Comparison of ENCODE assay signal across 8 cellular contexts in genomic region chr1:156741613-156741983, GRCh38. TPM values are rescaled to one million over a fixed set of nuclear protein-coding genes. Genes with fewer than 3 reads are reported as not detected.
DNase-seq lines count a peak whose midpoint lies in the region; ATAC-seq and TF ChIP-seq lines count a peak whose summit lies in the region.

No MANE protein-coding gene starts in this region.

- intact Hi-C loops in CD14-positive monocyte (cut with micrococcal nuclease), result loop anchor here (1.0 kb wide), 1 partner anchor 26 kb away; the partner anchor contains the start of gene PRCC (in 2 of the 2)

- H3K36me3 ChIP-seq in HUES64 (ENCODE audit: insufficient read depth, low read length), result peaks cover 58% of the 10 kb centered on the region

- no peaks in the 10 kb centered on the region for H3K9me3 ChIP-seq in HUES64 (ENCODE audit: insufficient read depth, low read depth, low read length)

- no peak for ATAC-seq in GM18867 (IDR thresholded peaks at IDR 0.05; ENCODE audit: unreplicated experiment)

- H3K27me3 ChIP-seq in HUES64 (ENCODE audit: insufficient read depth, low read length), result no peaks in the 10 kb centered on the region

- peaks cover 0 to 2% (median 0%) of the 10 kb centered on the region in 7 donors for H3K9me3 Mint-ChIP-seq in CD14-positive monocyte
- no peaks in the 10 kb centered on the region for H3K9me3 Mint-ChIP-seq in nephron

- H3K4me1 Mint-ChIP-seq in CD14-positive monocyte (peaks cover 32% of the 10 kb centered on the region), nephron (peaks cover 43% of the 10 kb centered on the region)

- WGBS in HUES64, result 58% methylated on average over 4 of the region's 5 CpGs

- H3K27ac Mint-ChIP-seq in CD14-positive monocyte (peak overlapping the region; percentile 89 to 97 (median 96)), nephron (peak overlapping the region; percentile 94 to 96 (median 96))

- H3K4me3 ChIP-seq in HUES64 (ENCODE audit: low read length), result peak overlapping the region; percentile 29
- H3K4me3 ChIP-seq in choroid plexus epithelial cell (ENCODE audit: low read depth, low read length), result peak overlapping the region; percentile 48

- H3K27me3 Mint-ChIP-seq in CD14-positive monocyte (ENCODE audit: low read depth in 3 of 3), result peaks cover 0 to 2% (median 1%) of the 10 kb centered on the region in 3 donors
- no peaks in the 10 kb centered on the region for H3K27me3 Mint-ChIP-seq in nephron (ENCODE audit: low read depth)

- TF ChIP-seq CTCF in CD14-positive monocyte (IDR thresholded peaks at IDR 0.05) (no peak), choroid plexus epithelial cell (conservative IDR thresholded peaks at IDR 0.05; ENCODE audit: low read depth, low read length) (no peak), nephron (IDR thresholded peaks at IDR 0.05; ENCODE audit: unreplicated experiment in 3 of 3) (no peak)

- H3K4me3 Mint-ChIP-seq in CD14-positive monocyte (peak overlapping the region; percentile 90 to 95), nephron (peak overlapping the region; percentile 65 to 96 (median 94))

- peaks cover 30% of the 10 kb centered on the region for H3K4me1 ChIP-seq in HUES64 (ENCODE audit: insufficient read depth, low read length)

- H3K9ac ChIP-seq in HUES64 (ENCODE audit: low read depth, low read length), result peak overlapping the region; percentile 53; the same call in 1 of the 2 replicates

- DNase-seq in CD14-positive monocyte (ENCODE audit: low spot score) (no peak), choroid plexus epithelial cell (ENCODE audit: low read depth) (no peak), SHP77 (lab: John Stamatoyannopoulos, UW) (no peak), anterior cingulate cortex (lab: John Stamatoyannopoulos, UW) (no peak), kidney tubule cell (ENCODE audit: low spot score) (no peak)

- peak overlapping the region; percentile 83 for H3K27ac ChIP-seq in HUES64 (ENCODE audit: low read depth, low read length)

- peaks cover 43 to 59% of the 10 kb centered on the region in 2 donors for H3K36me3 Mint-ChIP-seq in CD14-positive monocyte
- peaks cover 27% of the 10 kb centered on the region for H3K36me3 Mint-ChIP-seq in nephron (ENCODE audit: low read depth)

RNA-seq across cellular contexts. Expression of gene MRPL24, which starts 0.7 kb away (rescaled TPM):
- polyA plus RNA-seq in CD14-positive monocyte, result 10 to 100 TPM; 38.4 to 47.0 TPM
- 28.7 TPM for polyA plus RNA-seq in HUES64 (2013, experiment 1 of 2)
- 31.2 TPM for polyA plus RNA-seq in HUES64 (2013, experiment 2 of 2)

RNA-seq across cellular contexts. Expression of gene HDGF, which starts 9.9 kb away (rescaled TPM):
- polyA plus RNA-seq in CD14-positive monocyte, result 10 to 100 TPM; 23.9 to 49.9 TPM
- 256 TPM for polyA plus RNA-seq in HUES64 (2013, experiment 1 of 2)
- polyA plus RNA-seq in HUES64 (2013, experiment 2 of 2), result 262 TPM

RNA-seq across cellular contexts. Expression of gene ISG20L2, which starts 13.0 kb away (rescaled TPM):
- 10 to 100 TPM; 17.2 to 18.1 TPM for polyA plus RNA-seq in CD14-positive monocyte
- polyA plus RNA-seq in HUES64 (2013, experiment 1 of 2), result 44.6 TPM
- 37.2 TPM for polyA plus RNA-seq in HUES64 (2013, experiment 2 of 2)

RNA-seq across cellular contexts. Expression of gene METTL25B, which starts 13.3 kb away (rescaled TPM):
- 1 to 10 TPM; 4.6 to 4.8 TPM for polyA plus RNA-seq in CD14-positive monocyte
- polyA plus RNA-seq in HUES64 (2013, experiment 1 of 2), result 15.7 TPM
- polyA plus RNA-seq in HUES64 (2013, experiment 2 of 2), result 22.1 TPM

RNA-seq across cellular contexts. Expression of gene PRCC, which starts 25.7 kb away (rescaled TPM):
- polyA plus RNA-seq in CD14-positive monocyte, result 10 to 100 TPM; 26.7 to 29.6 TPM
- 84.7 TPM for polyA plus RNA-seq in HUES64 (2013, experiment 1 of 2)
- polyA plus RNA-seq in HUES64 (2013, experiment 2 of 2), result 76.6 TPM
